8 cellular contexts compared by ENCODE assay signal in genomic region chr6:41786451-41787218, GRCh38. TPM values are rescaled to one million over a fixed set of nuclear protein-coding genes. Genes with fewer than 3 reads are reported as not detected.
DNase-seq lines count a peak whose midpoint lies in the region; ATAC-seq and TF ChIP-seq lines count a peak whose summit lies in the region.

No MANE protein-coding gene starts in this region.

- H3K4me3 ChIP-seq in duodenal mucosa (ENCODE audit: low read depth in 1 of 2, low read length in 2 of 2) (peak overlapping the region; percentile 89 to 100), lower lobe of right lung (peak overlapping the region; percentile 84)

- H3K4me1 ChIP-seq in duodenal mucosa (ENCODE audit: control insufficient read depth in 1 of 2, insufficient read depth in 2 of 2, low read length in 2 of 2), result peaks cover 31 to 38% of the 10 kb centered on the region in 2 donors
- peaks cover 51% of the 10 kb centered on the region for H3K4me1 ChIP-seq in lower lobe of right lung

- H3K36me3 ChIP-seq in duodenal mucosa (ENCODE audit: control insufficient read depth in 1 of 2, insufficient read depth in 2 of 2, low read length in 2 of 2) (peaks cover 13 to 26% of the 10 kb centered on the region in 2 donors), lower lobe of right lung (peaks cover 42% of the 10 kb centered on the region)

- H3K9ac ChIP-seq in duodenal mucosa (ENCODE audit: low read depth in 1 of 2, low read length in 2 of 2), result peak overlapping the region; percentile 88 to 91

- peak overlapping the region; percentile 85 for H3K27ac Mint-ChIP-seq in activated CD4-positive, alpha-beta memory T cell treated with anti-CD3 and anti-CD28 coated beads, Interleukin-2, amount 10 ng/mL, durations not matched to agents 7 days and 5 days

- POLR2A ChIA-PET in activated CD4-positive, alpha-beta memory T cell treated with anti-CD3 and anti-CD28 coated beads, Interleukin-2, amount 10 ng/mL, durations not matched to agents 7 days and 5 days (lab: Charles Lee), result interaction anchor here (0.5 to 5.6 kb wide), 20 partner anchors 8 to 1093 kb away, joined by 3 to 117 read pairs (median 4); partner anchors contain the start of genes BYSL, CCND3, MED20 and RPL7L1

- CTCF ChIA-PET in activated CD4-positive, alpha-beta memory T cell treated with anti-CD3 and anti-CD28 coated beads, Interleukin-2, amount 10 ng/mL, durations not matched to agents 7 days and 5 days (lab: Charles Lee), result interaction anchor here (0.6 to 13.2 kb wide), 37 partner anchors 9 to 1093 kb away, joined by 3 to 266 read pairs (median 5); partner anchors contain the start of genes BYSL, CCND3, MED20 and RPL7L1

- intact Hi-C loops in lower lobe of right lung (cut with DNase I), result no loop called here

- peaks cover 20% of the 10 kb centered on the region for H3K4me1 Mint-ChIP-seq in activated CD4-positive, alpha-beta memory T cell treated with anti-CD3 and anti-CD28 coated beads, Interleukin-2, amount 10 ng/mL, durations not matched to agents 7 days and 5 days

- peaks cover 21% of the 10 kb centered on the region for H3K36me3 Mint-ChIP-seq in activated CD4-positive, alpha-beta memory T cell treated with anti-CD3 and anti-CD28 coated beads, Interleukin-2, amount 10 ng/mL, durations not matched to agents 7 days and 5 days (ENCODE audit: low read depth)

- peaks cover 9% of the 10 kb centered on the region for H3K27me3 Mint-ChIP-seq in activated CD4-positive, alpha-beta memory T cell treated with anti-CD3 and anti-CD28 coated beads, Interleukin-2, amount 10 ng/mL, durations not matched to agents 7 days and 5 days

- H3K9me3 ChIP-seq in duodenal mucosa (ENCODE audit: control insufficient read depth in 1 of 2, low read length in 2 of 2), result no peaks in the 10 kb centered on the region
- no peaks in the 10 kb centered on the region for H3K9me3 ChIP-seq in lower lobe of right lung

- no peaks in the 10 kb centered on the region for H3K9me3 Mint-ChIP-seq in activated CD4-positive, alpha-beta memory T cell treated with anti-CD3 and anti-CD28 coated beads, Interleukin-2, amount 10 ng/mL, durations not matched to agents 7 days and 5 days

- peak overlapping the region; percentile 82 for H3K4me3 Mint-ChIP-seq in activated CD4-positive, alpha-beta memory T cell treated with anti-CD3 and anti-CD28 coated beads, Interleukin-2, amount 10 ng/mL, durations not matched to agents 7 days and 5 days

- ATAC-seq in GM19035 (IDR thresholded peaks at IDR 0.05; ENCODE audit: unreplicated experiment) (peak; percentile 59), HG03354 (IDR thresholded peaks at IDR 0.05; ENCODE audit: poor library complexity, severe bottlenecking, unreplicated experiment) (peak; percentile 67), lower lobe of right lung (peak; percentile 94 to 96)

- H3K27ac ChIP-seq in duodenal mucosa (ENCODE audit: low read depth, low read length) (peak overlapping the region; percentile 94), lower lobe of right lung (peak overlapping the region; percentile 89)

- no peaks in the 10 kb centered on the region for H3K27me3 ChIP-seq in duodenal mucosa (ENCODE audit: control insufficient read depth in 1 of 2, insufficient read depth in 2 of 2, low read length in 2 of 2)
- no peaks in the 10 kb centered on the region for H3K27me3 ChIP-seq in lower lobe of right lung (ENCODE audit: low read depth)

- DNase-seq in Ammon's horn (ENCODE audit: low spot score) (peak; percentile 89), NCI-H748 treated with DMSO at 0.1 percent for 48 hours (lab: John Stamatoyannopoulos, UW) (peak; percentile 51), lower lobe of right lung (peak; percentile 92)
- DNase-seq in activated CD4-positive, alpha-beta memory T cell treated with anti-CD3 and anti-CD28 coated beads, Interleukin-2, amount 10 ng/mL, durations not matched to agents 7 days and 5 days, result peak; percentile 90
- DNase-seq in stimulated activated CD4-positive, alpha-beta T cell treated with anti-CD3 and anti-CD28 coated beads, TNF-alpha, amount 100 ng/mL, for 1 hour (ENCODE audit: low read depth in 3 of 3, low spot score in 1 of 3), result peak; percentile 56 to 85 (median 74)

- TF ChIP-seq CTCF in lower lobe of right lung (IDR thresholded peaks at IDR 0.05), result peak; percentile 83

RNA-seq across cellular contexts. Expression of gene TOMM6, which starts 0.9 kb away (rescaled TPM):
- 100 to 1,000 TPM; 126 to 130 TPM for total RNA-seq in activated CD4-positive, alpha-beta memory T cell treated with anti-CD3 and anti-CD28 coated beads, Interleukin-2, amount 10 ng/mL, durations not matched to agents 7 days and 5 days
- 134 TPM for total RNA-seq in lower lobe of right lung

RNA-seq across cellular contexts. Expression of gene PRICKLE4, which starts 6.1 kb away (rescaled TPM):
- not detected for total RNA-seq in activated CD4-positive, alpha-beta memory T cell treated with anti-CD3 and anti-CD28 coated beads, Interleukin-2, amount 10 ng/mL, durations not matched to agents 7 days and 5 days
- 12.1 TPM for total RNA-seq in lower lobe of right lung

RNA-seq across cellular contexts. Expression of gene FRS3, which starts 6.9 kb away (rescaled TPM):
- 1 to 10 TPM; 4.0 to 4.2 TPM for total RNA-seq in activated CD4-positive, alpha-beta memory T cell treated with anti-CD3 and anti-CD28 coated beads, Interleukin-2, amount 10 ng/mL, durations not matched to agents 7 days and 5 days
- 5.9 TPM for total RNA-seq in lower lobe of right lung

RNA-seq across cellular contexts. Expression of gene PGC, which starts 39.4 kb away (rescaled TPM):
- total RNA-seq in activated CD4-positive, alpha-beta memory T cell treated with anti-CD3 and anti-CD28 coated beads, Interleukin-2, amount 10 ng/mL, durations not matched to agents 7 days and 5 days, result not detected
- 947 TPM for total RNA-seq in lower lobe of right lung

RNA-seq across cellular contexts. Expression of gene TFEB, which starts 51.2 kb away (rescaled TPM):
- total RNA-seq in activated CD4-positive, alpha-beta memory T cell treated with anti-CD3 and anti-CD28 coated beads, Interleukin-2, amount 10 ng/mL, durations not matched to agents 7 days and 5 days, result 10 to 100 TPM; 14.9 to 15.0 TPM
- 36.5 TPM for total RNA-seq in lower lobe of right lung

Comparison
In these comparisons a context has a peak if more than half of its experiments do, and no peak if none do; other contexts are left out.
1. Peak in every context shown above with its lines: DNase-seq, ATAC-seq, H3K4me3 ChIP-seq and H3K27ac ChIP-seq.
2. RNA of gene PRICKLE4, which starts 6.1 kb away (total RNA-seq): 12.1 TPM in lower lobe of right lung (single experiment); not detected in activated CD4-positive, alpha-beta memory T cell treated with anti-CD3 and anti-CD28 coated beads, Interleukin-2, amount 10 ng/mL, durations not matched to agents 7 days and 5 days; every median in the first group is over 10 times any median in the second.